ENCODE assay signal across 17 cellular contexts in genomic region chr2:232628466-232629200, GRCh38. TPM values are rescaled to one million over a fixed set of nuclear protein-coding genes. Genes with fewer than 3 reads are reported as not detected.
A peak's percentile ranks its signal among the peaks of the same experiment; 100 is the strongest.
DNase-seq lines count a peak whose midpoint lies in the region; ATAC-seq lines count a peak whose summit lies in the region.
"Had no signal": no experiment of that assay in that cellular context is flagged by ENCODE, and none has a peak within 500 bp of the region (broad histone marks: within the 10 kb centered on the region; RNA-seq: fewer than 3 reads in every experiment).

No MANE protein-coding gene starts in this region.

- no peak overlapping the region for H3K4me3 Mint-ChIP-seq in T-helper 17 cell
- H3K4me3 Mint-ChIP-seq: naive B cell had no signal

- H3K36me3 Mint-ChIP-seq in T-helper 17 cell (ENCODE audit: low read depth) = no peaks in the 10 kb centered on the region
- H3K36me3 Mint-ChIP-seq: naive B cell had no signal

- H3K27me3 Mint-ChIP-seq in T-helper 17 cell = peaks cover 30% of the 10 kb centered on the region

- no peaks in the 10 kb centered on the region for H3K9me3 ChIP-seq in T-helper 17 cell (ENCODE audit: control insufficient read depth, low read length, poor library complexity, severe bottlenecking)
- H3K9me3 ChIP-seq: body of pancreas had no signal

- peaks cover 5% of the 10 kb centered on the region for H3K4me1 Mint-ChIP-seq in T-helper 17 cell

- DNase-seq in amygdala (lab: John Stamatoyannopoulos, UW) = peak in 49 of 56 donors; percentile 15 to 86 (median 55)
- peak; percentile 85 for DNase-seq in globus pallidus (ENCODE audit: low spot score)
- peak; percentile 6 for DNase-seq in middle frontal gyrus (ENCODE audit: extremely low spot score, low spot score)
- DNase-seq in superior temporal gyrus (ENCODE audit: extremely low spot score) = peak; percentile 91
- no peak for DNase-seq in activated CD4-positive, alpha-beta T cell treated with anti-CD3 and anti-CD28 coated beads, Interleukin-2, amount 50 U/mL, for 4 hours
- no peak for DNase-seq in NCI-H1092 (lab: John Stamatoyannopoulos, UW)
- no peak for DNase-seq in T-helper 17 cell
- DNase-seq: activated CD8-positive, alpha-beta memory T cell treated with anti-CD3 and anti-CD28 coated beads, Interleukin-2, amount 50 U/mL, for 4 hours; activated naive CD4-positive, alpha-beta T cell; body of pancreas; naive B cell; NCI-H2081 treated with DMSO at 0.1 percent for 48 hours; NCI-H526; T-helper 9 cell had no signal

- no peak for ATAC-seq in HG02623 (IDR thresholded peaks at IDR 0.05; ENCODE audit: unreplicated experiment)
- ATAC-seq in T-helper 17 cell = no peak
- ATAC-seq: body of pancreas had no signal

- H3K27ac Mint-ChIP-seq in T-helper 17 cell = no peak overlapping the region
- H3K27ac Mint-ChIP-seq: naive B cell had no signal

RNA-seq across cellular contexts. Expression of gene EFHD1, which starts 4.8 kb away (rescaled TPM):
- 1 to 10 TPM; 1.1 to 1.8 TPM for total RNA-seq in T-helper 17 cell
- total RNA-seq: MCF 10A, OCI-LY7 had no signal

Comparison
In these comparisons a context has a peak if more than half of its experiments do, and no peak if none do; other contexts are left out.
1. DNase-seq: peak in amygdala (49 of 56), globus pallidus (single experiment), middle frontal gyrus (single experiment) and superior temporal gyrus (single experiment); none in activated CD4-positive, alpha-beta T cell treated with anti-CD3 and anti-CD28 coated beads, Interleukin-2, amount 50 U/mL, for 4 hours (0 of 2), NCI-H1092 (single experiment) and T-helper 17 cell (0 of 3).